11 cellular contexts compared by ENCODE assay signal in the genomic region with DNA sequence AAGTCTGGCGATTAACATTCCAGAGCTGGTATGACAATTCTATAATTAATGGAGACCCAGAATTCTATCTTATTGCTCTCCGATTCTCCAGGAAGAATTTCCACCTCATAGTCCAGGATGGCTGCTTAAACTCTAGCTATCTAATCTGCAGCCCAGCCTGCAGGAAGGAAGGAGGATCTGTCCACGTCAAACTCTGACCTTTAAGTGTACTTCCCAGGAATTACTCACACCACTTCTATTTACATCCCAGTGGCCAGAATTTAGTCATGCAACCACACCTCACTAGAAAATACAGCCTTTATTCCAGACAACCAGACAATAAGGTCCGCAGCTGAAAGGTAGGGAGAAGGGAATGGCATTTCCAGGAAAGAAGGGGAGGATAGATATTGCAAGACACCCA. TPM values are rescaled to one million over a fixed set of nuclear protein-coding genes. Genes with fewer than 3 reads are reported as not detected.
A peak's percentile ranks its signal among the peaks of the same experiment; 100 is the strongest.
DNase-seq lines count a peak whose midpoint lies in the region; ATAC-seq and TF ChIP-seq lines count a peak whose summit lies in the region.
"Had no signal": no experiment of that assay in that cellular context is flagged by ENCODE, and none has a peak within 500 bp of the region (broad histone marks: within the 10 kb centered on the region; RNA-seq: fewer than 3 reads in every experiment).

No MANE protein-coding gene starts in this region.

- no peak overlapping the region for H3K4me3 ChIP-seq in fibroblast of mammary gland (ENCODE audit: control insufficient read depth, low read depth, low read length)
- no peak overlapping the region for H3K4me3 ChIP-seq in CD8-positive, alpha-beta T cell (ENCODE audit: low read depth, low read length)

- TF ChIP-seq CTCF in fibroblast of mammary gland (conservative IDR thresholded peaks at IDR 0.05; ENCODE audit: control insufficient read depth, insufficient read depth, low read depth, low read length): no peak
- TF ChIP-seq CTCF in CD8-positive, alpha-beta T cell (IDR thresholded peaks at IDR 0.05): no peak

- intact Hi-C loops in CD8-positive, alpha-beta T cell (cut with DNase I, micrococcal nuclease): loop anchor here (5.0 kb wide), 3 partner anchors 484 to 1841 kb away; a partner anchor contains a TSS

- H3K4me3 Mint-ChIP-seq in natural killer cell treated with Interleukin-12 subunit alpha and Interleukin-12 subunit beta and Interleukin-15 and Interleukin-18, amount 100 ng/mL, for 72 hours: no peak overlapping the region
- no peak overlapping the region for H3K4me3 Mint-ChIP-seq in CD8-positive, alpha-beta T cell

- H3K4me1 ChIP-seq in CD8-positive, alpha-beta T cell (ENCODE audit: insufficient read depth, low read length): peaks cover 13% of the 10 kb centered on the region

- H3K36me3 ChIP-seq in CD8-positive, alpha-beta T cell (ENCODE audit: insufficient read depth, low read length): no peaks in the 10 kb centered on the region

- H3K9me3 ChIP-seq in CD8-positive, alpha-beta T cell (ENCODE audit: low read length): no peaks in the 10 kb centered on the region

- no peak for ATAC-seq in natural killer cell treated with Interleukin-12 subunit alpha and Interleukin-12 subunit beta and Interleukin-15 and Interleukin-18, amount 100 ng/mL, for 72 hours
- ATAC-seq in CD8-positive, alpha-beta T cell: no peak
- ATAC-seq in HG03520 (IDR thresholded peaks at IDR 0.05; ENCODE audit: unreplicated experiment): no peak

- peak; percentile 75 for DNase-seq in H4 (ENCODE audit: low spot score)
- peak; percentile 83 for DNase-seq in RKO (ENCODE audit: low spot score)
- DNase-seq in fibroblast of mammary gland (ENCODE audit: low read depth): peak; percentile 84
- DNase-seq in pulmonary artery endothelial cell (ENCODE audit: low read depth, low spot score): peak; percentile 7
- DNase-seq in natural killer cell treated with Interleukin-12 subunit alpha and Interleukin-12 subunit beta and Interleukin-15 and Interleukin-18, amount 100 ng/mL, for 72 hours (ENCODE audit: low spot score): no peak
- no peak for DNase-seq in CD8-positive, alpha-beta T cell
- no peak for DNase-seq in NCI-H774 (lab: John Stamatoyannopoulos, UW)
- DNase-seq: anterior cingulate cortex, DMS 273 treated with DMSO at 0.1 percent for 48 hours, NCI-H1930 had no signal

- no peak overlapping the region for H3K27ac ChIP-seq in CD8-positive, alpha-beta T cell (ENCODE audit: low read depth, low read length)

- CTCF ChIA-PET in CD8-positive, alpha-beta T cell (lab: Charles Lee): no interaction called here

- H3K4me1 Mint-ChIP-seq in natural killer cell treated with Interleukin-12 subunit alpha and Interleukin-12 subunit beta and Interleukin-15 and Interleukin-18, amount 100 ng/mL, for 72 hours (ENCODE audit: low read depth in 2 of 2): peaks cover 15 to 16% of the 10 kb centered on the region in 2 donors
- peaks cover 16% of the 10 kb centered on the region for H3K4me1 Mint-ChIP-seq in CD8-positive, alpha-beta T cell (ENCODE audit: low read depth)

- no peak overlapping the region for H3K27ac Mint-ChIP-seq in natural killer cell treated with Interleukin-12 subunit alpha and Interleukin-12 subunit beta and Interleukin-15 and Interleukin-18, amount 100 ng/mL, for 72 hours
- H3K27ac Mint-ChIP-seq in CD8-positive, alpha-beta T cell: no peak overlapping the region

- no peaks in the 10 kb centered on the region for H3K36me3 Mint-ChIP-seq in natural killer cell treated with Interleukin-12 subunit alpha and Interleukin-12 subunit beta and Interleukin-15 and Interleukin-18, amount 100 ng/mL, for 72 hours
- H3K36me3 Mint-ChIP-seq in CD8-positive, alpha-beta T cell: no peaks in the 10 kb centered on the region

- H3K27me3 Mint-ChIP-seq in natural killer cell treated with Interleukin-12 subunit alpha and Interleukin-12 subunit beta and Interleukin-15 and Interleukin-18, amount 100 ng/mL, for 72 hours: peaks cover 26 to 33% of the 10 kb centered on the region in 2 donors
- peaks cover 9% of the 10 kb centered on the region for H3K27me3 Mint-ChIP-seq in CD8-positive, alpha-beta T cell (ENCODE audit: low read depth)

- peaks cover 5% of the 10 kb centered on the region for H3K9me3 Mint-ChIP-seq in natural killer cell treated with Interleukin-12 subunit alpha and Interleukin-12 subunit beta and Interleukin-15 and Interleukin-18, amount 100 ng/mL, for 72 hours
- no peaks in the 10 kb centered on the region for H3K9me3 Mint-ChIP-seq in CD8-positive, alpha-beta T cell

- H3K27me3 ChIP-seq in CD8-positive, alpha-beta T cell (ENCODE audit: insufficient read depth, low read length): no peaks in the 10 kb centered on the region

- POLR2A ChIA-PET in CD8-positive, alpha-beta T cell (lab: Charles Lee): no interaction called here

RNA-seq across cellular contexts. Expression of a gene that starts 3.5 kb away (rescaled TPM):
- total RNA-seq in H4 (2014; rRNA removed; shearing (Covaris generic)): 7.8 and 9.5 TPM in 2 replicates
- 11.7 and 12.4 TPM in 2 replicates for total RNA-seq in pulmonary artery endothelial cell
- total RNA-seq in natural killer cell treated with Interleukin-12 subunit alpha and Interleukin-12 subunit beta and Interleukin-15 and Interleukin-18, amount 100 ng/mL, for 72 hours: 10 to 100 TPM; 24.6 to 28.8 TPM
- total RNA-seq in CD8-positive, alpha-beta T cell: 10 to 100 TPM; 17.5 to 18.7 TPM

Comparison
In these comparisons a context has a peak if more than half of its experiments do, and no peak if none do; other contexts are left out.
1. DNase-seq: peak in H4 (single experiment), RKO (single experiment), fibroblast of mammary gland (single experiment) and pulmonary artery endothelial cell (single experiment); none in natural killer cell treated with Interleukin-12 subunit alpha and Interleukin-12 subunit beta and Interleukin-15 and Interleukin-18, amount 100 ng/mL, for 72 hours (single experiment), CD8-positive, alpha-beta T cell (0 of 7) and NCI-H774 (single experiment).